1 cellular context compared by ENCODE assay signal in the genomic region with DNA sequence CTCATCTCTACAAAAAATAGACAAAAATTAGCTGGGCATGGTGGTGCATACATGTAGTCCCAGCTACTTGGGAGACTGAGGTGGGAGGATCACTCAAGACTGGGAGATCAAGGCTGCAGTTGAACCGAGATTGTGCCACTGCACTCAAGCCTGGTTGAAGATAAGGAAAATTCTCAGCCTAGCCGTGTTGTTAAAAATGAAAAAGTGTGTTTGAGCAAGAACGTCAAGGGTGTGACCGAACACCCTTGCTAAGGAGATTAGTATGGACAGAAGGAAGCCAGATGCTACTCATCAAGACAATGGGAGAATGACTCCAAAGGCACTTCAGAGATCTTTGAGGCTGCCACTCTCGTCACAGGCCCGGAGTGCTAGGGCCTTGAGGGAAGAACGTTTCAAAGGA.
TF ChIP-seq lines count a peak whose summit lies in the region.

No MANE protein-coding gene starts in this region.

TF ChIP-seq in K562, 482 proteins besides CTCF, POLR2A, EP300 and RAD21 (continued from another document and continues in another):
- TF ChIP-seq, protein P1, sequence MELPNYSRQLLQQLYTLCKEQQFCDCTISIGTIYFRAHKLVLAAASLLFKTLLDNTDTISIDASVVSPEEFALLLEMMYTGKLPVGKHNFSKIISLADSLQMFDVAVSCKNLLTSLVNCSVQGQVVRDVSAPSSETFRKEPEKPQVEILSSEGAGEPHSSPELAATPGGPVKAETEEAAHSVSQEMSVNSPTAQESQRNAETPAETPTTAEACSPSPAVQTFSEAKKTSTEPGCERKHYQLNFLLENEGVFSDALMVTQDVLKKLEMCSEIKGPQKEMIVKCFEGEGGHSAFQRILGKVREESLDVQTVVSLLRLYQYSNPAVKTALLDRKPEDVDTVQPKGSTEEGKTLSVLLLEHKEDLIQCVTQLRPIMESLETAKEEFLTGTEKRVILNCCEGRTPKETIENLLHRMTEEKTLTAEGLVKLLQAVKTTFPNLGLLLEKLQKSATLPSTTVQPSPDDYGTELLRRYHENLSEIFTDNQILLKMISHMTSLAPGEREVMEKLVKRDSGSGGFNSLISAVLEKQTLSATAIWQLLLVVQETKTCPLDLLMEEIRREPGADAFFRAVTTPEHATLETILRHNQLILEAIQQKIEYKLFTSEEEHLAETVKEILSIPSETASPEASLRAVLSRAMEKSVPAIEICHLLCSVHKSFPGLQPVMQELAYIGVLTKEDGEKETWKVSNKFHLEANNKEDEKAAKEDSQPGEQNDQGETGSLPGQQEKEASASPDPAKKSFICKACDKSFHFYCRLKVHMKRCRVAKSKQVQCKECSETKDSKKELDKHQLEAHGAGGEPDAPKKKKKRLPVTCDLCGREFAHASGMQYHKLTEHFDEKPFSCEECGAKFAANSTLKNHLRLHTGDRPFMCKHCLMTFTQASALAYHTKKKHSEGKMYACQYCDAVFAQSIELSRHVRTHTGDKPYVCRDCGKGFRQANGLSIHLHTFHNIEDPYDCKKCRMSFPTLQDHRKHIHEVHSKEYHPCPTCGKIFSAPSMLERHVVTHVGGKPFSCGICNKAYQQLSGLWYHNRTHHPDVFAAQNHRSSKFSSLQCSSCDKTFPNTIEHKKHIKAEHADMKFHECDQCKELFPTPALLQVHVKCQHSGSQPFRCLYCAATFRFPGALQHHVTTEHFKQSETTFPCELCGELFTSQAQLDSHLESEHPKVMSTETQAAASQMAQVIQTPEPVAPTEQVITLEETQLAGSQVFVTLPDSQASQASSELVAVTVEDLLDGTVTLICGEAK (IDR thresholded peaks at IDR 0.05) = no peak
- TF ChIP-seq, protein P1 (CRISPR knock-in tag; IDR thresholded peaks at IDR 0.05) = no peak
- TF ChIP-seq SIN3A (IDR thresholded peaks at IDR 0.05; ENCODE audit: borderline replicate concordance in 2 of 2, control insufficient read depth in 1 of 2, low read depth in 2 of 2, low read length in 2 of 2) (no peak), HNRNPL (IDR thresholded peaks at IDR 0.05; ENCODE audit: low read depth, low read length) (no peak), DACH1 (IDR thresholded peaks at IDR 0.05; ENCODE audit: partially characterized antibody) (no peak), SMARCE1 (IDR thresholded peaks at IDR 0.05) (peak; percentile 36; the same call in 1 of the 2 replicates), RBM39 (optimal IDR thresholded peaks at IDR 0.05; ENCODE audit: low read depth, low read length) (no peak), HLTF (IDR thresholded peaks at IDR 0.05) (0 out of 2 replicates have a peak, but pooled peaks have one; percentile 45), POLR2AphosphoS2 (IDR thresholded peaks at IDR 0.05; ENCODE audit: low read length) (no peak), TBP (optimal IDR thresholded peaks at IDR 0.05; ENCODE audit: low read depth, low read length) (no peak), ETV6 (IDR thresholded peaks at IDR 0.05; ENCODE audit: borderline replicate concordance in 1 of 2, low read depth in 2 of 2, low read length in 1 of 2) (no peak), ETV6 (CRISPR knock-in tag; IDR thresholded peaks at IDR 0.05; ENCODE audit: borderline replicate concordance) (no peak), MIER1 (IDR thresholded peaks at IDR 0.05; ENCODE audit: low read depth) (no peak), ZNF121 (CRISPR knock-in tag; conservative IDR thresholded peaks at IDR 0.05) (no peak), ATF1 (CRISPR knock-in tag; IDR thresholded peaks at IDR 0.05) (no peak), ATF1 (tag; IDR thresholded peaks at IDR 0.05) (peak; percentile 50; the same call in 1 of the 2 replicates), JUND (IDR thresholded peaks at IDR 0.05; ENCODE audit: borderline replicate concordance, low read depth, low read length) (no peak), JUND (tag; IDR thresholded peaks at IDR 0.05; ENCODE audit: borderline replicate concordance, low read depth, low read length) (peak; percentile 65; the same call in 1 of the 3 replicates), KAT2B (IDR thresholded peaks at IDR 0.05; ENCODE audit: low read depth, low read length) (no peak), HCFC1 (IDR thresholded peaks at IDR 0.05; ENCODE audit: low read depth, low read length) (no peak), ZNF668 (CRISPR knock-in tag; IDR thresholded peaks at IDR 0.05) (no peak), TEAD4 (IDR thresholded peaks at IDR 0.05; ENCODE audit: low read length) (peak; percentile 71), TEAD4 (CRISPR knock-in tag; IDR thresholded peaks at IDR 0.05; ENCODE audit: borderline replicate concordance) (no peak)
- TF ChIP-seq, protein P2, sequence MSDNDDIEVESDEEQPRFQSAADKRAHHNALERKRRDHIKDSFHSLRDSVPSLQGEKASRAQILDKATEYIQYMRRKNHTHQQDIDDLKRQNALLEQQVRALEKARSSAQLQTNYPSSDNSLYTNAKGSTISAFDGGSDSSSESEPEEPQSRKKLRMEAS (CRISPR knock-in tag; IDR thresholded peaks at IDR 0.05) = no peak
- TF ChIP-seq, protein P3, sequence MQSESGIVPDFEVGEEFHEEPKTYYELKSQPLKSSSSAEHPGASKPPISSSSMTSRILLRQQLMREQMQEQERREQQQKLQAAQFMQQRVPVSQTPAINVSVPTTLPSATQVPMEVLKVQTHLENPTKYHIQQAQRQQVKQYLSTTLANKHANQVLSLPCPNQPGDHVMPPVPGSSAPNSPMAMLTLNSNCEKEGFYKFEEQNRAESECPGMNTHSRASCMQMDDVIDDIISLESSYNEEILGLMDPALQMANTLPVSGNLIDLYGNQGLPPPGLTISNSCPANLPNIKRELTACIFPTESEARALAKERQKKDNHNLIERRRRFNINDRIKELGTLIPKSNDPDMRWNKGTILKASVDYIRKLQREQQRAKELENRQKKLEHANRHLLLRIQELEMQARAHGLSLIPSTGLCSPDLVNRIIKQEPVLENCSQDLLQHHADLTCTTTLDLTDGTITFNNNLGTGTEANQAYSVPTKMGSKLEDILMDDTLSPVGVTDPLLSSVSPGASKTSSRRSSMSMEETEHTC (IDR thresholded peaks at IDR 0.05) = no peak
- TF ChIP-seq, protein P4, sequence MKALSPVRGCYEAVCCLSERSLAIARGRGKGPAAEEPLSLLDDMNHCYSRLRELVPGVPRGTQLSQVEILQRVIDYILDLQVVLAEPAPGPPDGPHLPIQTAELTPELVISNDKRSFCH (CRISPR knock-in tag; IDR thresholded peaks at IDR 0.05) = no peak
- TF ChIP-seq, protein P4 (tag; IDR thresholded peaks at IDR 0.05) = no peak
- TF ChIP-seq, protein P5, sequence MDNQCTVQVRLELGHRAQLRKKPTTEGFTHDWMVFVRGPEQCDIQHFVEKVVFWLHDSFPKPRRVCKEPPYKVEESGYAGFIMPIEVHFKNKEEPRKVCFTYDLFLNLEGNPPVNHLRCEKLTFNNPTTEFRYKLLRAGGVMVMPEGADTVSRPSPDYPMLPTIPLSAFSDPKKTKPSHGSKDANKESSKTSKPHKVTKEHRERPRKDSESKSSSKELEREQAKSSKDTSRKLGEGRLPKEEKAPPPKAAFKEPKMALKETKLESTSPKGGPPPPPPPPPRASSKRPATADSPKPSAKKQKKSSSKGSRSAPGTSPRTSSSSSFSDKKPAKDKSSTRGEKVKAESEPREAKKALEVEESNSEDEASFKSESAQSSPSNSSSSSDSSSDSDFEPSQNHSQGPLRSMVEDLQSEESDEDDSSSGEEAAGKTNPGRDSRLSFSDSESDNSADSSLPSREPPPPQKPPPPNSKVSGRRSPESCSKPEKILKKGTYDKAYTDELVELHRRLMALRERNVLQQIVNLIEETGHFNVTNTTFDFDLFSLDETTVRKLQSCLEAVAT (IDR thresholded peaks at IDR 0.05) = 0 out of 4 replicates have a peak, but pooled peaks of 1 of the 2 experiments have one; percentile 20
- TF ChIP-seq, protein P6, sequence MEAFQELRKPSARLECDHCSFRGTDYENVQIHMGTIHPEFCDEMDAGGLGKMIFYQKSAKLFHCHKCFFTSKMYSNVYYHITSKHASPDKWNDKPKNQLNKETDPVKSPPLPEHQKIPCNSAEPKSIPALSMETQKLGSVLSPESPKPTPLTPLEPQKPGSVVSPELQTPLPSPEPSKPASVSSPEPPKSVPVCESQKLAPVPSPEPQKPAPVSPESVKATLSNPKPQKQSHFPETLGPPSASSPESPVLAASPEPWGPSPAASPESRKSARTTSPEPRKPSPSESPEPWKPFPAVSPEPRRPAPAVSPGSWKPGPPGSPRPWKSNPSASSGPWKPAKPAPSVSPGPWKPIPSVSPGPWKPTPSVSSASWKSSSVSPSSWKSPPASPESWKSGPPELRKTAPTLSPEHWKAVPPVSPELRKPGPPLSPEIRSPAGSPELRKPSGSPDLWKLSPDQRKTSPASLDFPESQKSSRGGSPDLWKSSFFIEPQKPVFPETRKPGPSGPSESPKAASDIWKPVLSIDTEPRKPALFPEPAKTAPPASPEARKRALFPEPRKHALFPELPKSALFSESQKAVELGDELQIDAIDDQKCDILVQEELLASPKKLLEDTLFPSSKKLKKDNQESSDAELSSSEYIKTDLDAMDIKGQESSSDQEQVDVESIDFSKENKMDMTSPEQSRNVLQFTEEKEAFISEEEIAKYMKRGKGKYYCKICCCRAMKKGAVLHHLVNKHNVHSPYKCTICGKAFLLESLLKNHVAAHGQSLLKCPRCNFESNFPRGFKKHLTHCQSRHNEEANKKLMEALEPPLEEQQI (IDR thresholded peaks at IDR 0.05) = peak; percentile 67; the same call in 1 of the 2 replicates
- TF ChIP-seq, protein P7, sequence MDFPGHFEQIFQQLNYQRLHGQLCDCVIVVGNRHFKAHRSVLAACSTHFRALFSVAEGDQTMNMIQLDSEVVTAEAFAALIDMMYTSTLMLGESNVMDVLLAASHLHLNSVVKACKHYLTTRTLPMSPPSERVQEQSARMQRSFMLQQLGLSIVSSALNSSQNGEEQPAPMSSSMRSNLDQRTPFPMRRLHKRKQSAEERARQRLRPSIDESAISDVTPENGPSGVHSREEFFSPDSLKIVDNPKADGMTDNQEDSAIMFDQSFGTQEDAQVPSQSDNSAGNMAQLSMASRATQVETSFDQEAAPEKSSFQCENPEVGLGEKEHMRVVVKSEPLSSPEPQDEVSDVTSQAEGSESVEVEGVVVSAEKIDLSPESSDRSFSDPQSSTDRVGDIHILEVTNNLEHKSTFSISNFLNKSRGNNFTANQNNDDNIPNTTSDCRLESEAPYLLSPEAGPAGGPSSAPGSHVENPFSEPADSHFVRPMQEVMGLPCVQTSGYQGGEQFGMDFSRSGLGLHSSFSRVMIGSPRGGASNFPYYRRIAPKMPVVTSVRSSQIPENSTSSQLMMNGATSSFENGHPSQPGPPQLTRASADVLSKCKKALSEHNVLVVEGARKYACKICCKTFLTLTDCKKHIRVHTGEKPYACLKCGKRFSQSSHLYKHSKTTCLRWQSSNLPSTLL (IDR thresholded peaks at IDR 0.05) = no peak
- TF ChIP-seq, protein P8, sequence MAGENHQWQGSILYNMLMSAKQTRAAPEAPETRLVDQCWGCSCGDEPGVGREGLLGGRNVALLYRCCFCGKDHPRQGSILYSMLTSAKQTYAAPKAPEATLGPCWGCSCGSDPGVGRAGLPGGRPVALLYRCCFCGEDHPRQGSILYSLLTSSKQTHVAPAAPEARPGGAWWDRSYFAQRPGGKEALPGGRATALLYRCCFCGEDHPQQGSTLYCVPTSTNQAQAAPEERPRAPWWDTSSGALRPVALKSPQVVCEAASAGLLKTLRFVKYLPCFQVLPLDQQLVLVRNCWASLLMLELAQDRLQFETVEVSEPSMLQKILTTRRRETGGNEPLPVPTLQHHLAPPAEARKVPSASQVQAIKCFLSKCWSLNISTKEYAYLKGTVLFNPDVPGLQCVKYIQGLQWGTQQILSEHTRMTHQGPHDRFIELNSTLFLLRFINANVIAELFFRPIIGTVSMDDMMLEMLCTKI (IDR thresholded peaks at IDR 0.05; ENCODE audit: partially characterized antibody) = no peak
- TF ChIP-seq, protein P9, sequence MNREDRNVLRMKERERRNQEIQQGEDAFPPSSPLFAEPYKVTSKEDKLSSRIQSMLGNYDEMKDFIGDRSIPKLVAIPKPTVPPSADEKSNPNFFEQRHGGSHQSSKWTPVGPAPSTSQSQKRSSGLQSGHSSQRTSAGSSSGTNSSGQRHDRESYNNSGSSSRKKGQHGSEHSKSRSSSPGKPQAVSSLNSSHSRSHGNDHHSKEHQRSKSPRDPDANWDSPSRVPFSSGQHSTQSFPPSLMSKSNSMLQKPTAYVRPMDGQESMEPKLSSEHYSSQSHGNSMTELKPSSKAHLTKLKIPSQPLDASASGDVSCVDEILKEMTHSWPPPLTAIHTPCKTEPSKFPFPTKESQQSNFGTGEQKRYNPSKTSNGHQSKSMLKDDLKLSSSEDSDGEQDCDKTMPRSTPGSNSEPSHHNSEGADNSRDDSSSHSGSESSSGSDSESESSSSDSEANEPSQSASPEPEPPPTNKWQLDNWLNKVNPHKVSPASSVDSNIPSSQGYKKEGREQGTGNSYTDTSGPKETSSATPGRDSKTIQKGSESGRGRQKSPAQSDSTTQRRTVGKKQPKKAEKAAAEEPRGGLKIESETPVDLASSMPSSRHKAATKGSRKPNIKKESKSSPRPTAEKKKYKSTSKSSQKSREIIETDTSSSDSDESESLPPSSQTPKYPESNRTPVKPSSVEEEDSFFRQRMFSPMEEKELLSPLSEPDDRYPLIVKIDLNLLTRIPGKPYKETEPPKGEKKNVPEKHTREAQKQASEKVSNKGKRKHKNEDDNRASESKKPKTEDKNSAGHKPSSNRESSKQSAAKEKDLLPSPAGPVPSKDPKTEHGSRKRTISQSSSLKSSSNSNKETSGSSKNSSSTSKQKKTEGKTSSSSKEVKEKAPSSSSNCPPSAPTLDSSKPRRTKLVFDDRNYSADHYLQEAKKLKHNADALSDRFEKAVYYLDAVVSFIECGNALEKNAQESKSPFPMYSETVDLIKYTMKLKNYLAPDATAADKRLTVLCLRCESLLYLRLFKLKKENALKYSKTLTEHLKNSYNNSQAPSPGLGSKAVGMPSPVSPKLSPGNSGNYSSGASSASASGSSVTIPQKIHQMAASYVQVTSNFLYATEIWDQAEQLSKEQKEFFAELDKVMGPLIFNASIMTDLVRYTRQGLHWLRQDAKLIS (CRISPR knock-in tag; IDR thresholded peaks at IDR 0.05) = no peak
